ENCODE assay signal across 9 cellular contexts in the genomic region with DNA sequence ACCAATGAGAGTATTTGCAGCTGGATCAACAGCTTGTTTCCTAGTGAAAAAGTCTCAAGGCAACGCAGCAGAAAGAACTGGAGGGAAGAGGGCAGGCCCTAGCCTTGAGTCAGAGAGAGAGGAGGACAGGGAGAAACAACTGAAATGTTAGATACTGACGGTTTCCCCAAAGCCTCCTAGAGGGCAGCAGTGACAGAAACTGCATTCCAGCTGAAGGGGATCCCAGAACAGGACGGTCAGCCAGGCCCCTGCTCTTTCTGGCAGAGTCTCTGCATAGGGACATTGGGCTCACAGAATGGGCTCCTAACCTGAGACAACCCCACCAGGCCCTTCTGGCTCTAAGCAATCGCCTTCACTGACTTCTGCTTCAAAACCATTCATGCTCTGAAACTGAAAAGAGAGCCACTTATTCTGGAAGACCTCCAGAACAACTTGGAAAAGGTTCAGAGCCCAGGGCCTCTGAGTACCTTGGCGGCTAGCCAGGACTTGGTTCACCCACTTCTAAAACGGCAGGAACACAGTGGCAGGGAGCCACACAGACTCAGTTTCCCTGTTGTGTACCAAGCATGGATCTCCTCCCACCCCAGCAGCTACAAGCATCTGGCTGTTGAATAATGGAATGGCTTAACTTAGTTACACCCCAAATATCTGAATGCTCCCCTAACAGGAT.
DNase-seq lines count a peak whose midpoint lies in the region; ATAC-seq and TF ChIP-seq lines count a peak whose summit lies in the region.
"Had no signal": no experiment of that assay in that cellular context is flagged by ENCODE, and none has a peak within 500 bp of the region (broad histone marks: within the 10 kb centered on the region; RNA-seq: fewer than 3 reads in every experiment).

No MANE protein-coding gene starts in this region.

- H3K4me3 ChIP-seq in HEK293 (ENCODE audit: low read depth, low read length), result no peak overlapping the region
- no peak overlapping the region for H3K4me3 ChIP-seq in left ventricle myocardium inferior

- no peaks in the 10 kb centered on the region for H3K9me3 ChIP-seq in HEK293 (ENCODE audit: control insufficient read depth, insufficient read depth, low read depth, low read length)
- peaks cover 10% of the 10 kb centered on the region for H3K9me3 ChIP-seq in left ventricle myocardium inferior (replicated peaks)

- peaks cover 23 to 31% of the 10 kb centered on the region in 2 donors for H3K27me3 Mint-ChIP-seq in T-cell

- H3K4me1 Mint-ChIP-seq in T-cell, result no peaks in the 10 kb centered on the region
- H3K4me1 Mint-ChIP-seq: activated CD4-positive, alpha-beta T cell treated with anti-CD3 and anti-CD28 coated beads, Interleukin-2, amount 10 ng/mL, durations not matched to agents 7 days and 5 days had no signal

- no peaks in the 10 kb centered on the region for H3K4me1 ChIP-seq in HEK293 (ENCODE audit: control insufficient read depth, insufficient read depth, low read length)
- H3K4me1 ChIP-seq in left ventricle myocardium inferior, result peaks cover 15% of the 10 kb centered on the region

- POLR2A ChIA-PET in HEK293 (lab: Yijun Ruan, JAX), result no interaction called here
- POLR2A ChIA-PET in T-cell (lab: Charles Lee), result no interaction called here

- no peaks in the 10 kb centered on the region for H3K36me3 ChIP-seq in HEK293 (ENCODE audit: control insufficient read depth in 2 of 2, insufficient read depth in 1 of 2, low read length in 2 of 2)
- no peaks in the 10 kb centered on the region for H3K36me3 ChIP-seq in left ventricle myocardium inferior

- CTCF ChIA-PET in HEK293 (lab: Yijun Ruan, JAX), result no interaction called here
- CTCF ChIA-PET in T-cell (lab: Charles Lee), result no interaction called here

- intact Hi-C loops in left ventricle myocardium inferior (cut with micrococcal nuclease) (no loop called here), sciatic nerve (cut with DNase I) (no loop called here)

- peak; percentile 59 for ATAC-seq in sciatic nerve
- no peak for ATAC-seq in T-cell (replicated peaks in 1 of 4)

- TF ChIP-seq CTCF in HEK293 (tag by site-specific recombination; IDR thresholded peaks at IDR 0.05) (0 out of 2 replicates have a peak, but pooled peaks have one; percentile 24), VCaP (conservative IDR thresholded peaks at IDR 0.05) (peak; percentile 32; the same call in 1 of the 2 replicates), left ventricle myocardium inferior (IDR thresholded peaks at IDR 0.05; ENCODE audit: borderline replicate concordance) (peak; percentile 37)

- H3K27me3 ChIP-seq in left ventricle myocardium inferior (ENCODE audit: low read depth), result no peaks in the 10 kb centered on the region

- no peak overlapping the region for H3K4me3 Mint-ChIP-seq in T-cell
- H3K4me3 Mint-ChIP-seq: activated CD4-positive, alpha-beta T cell treated with anti-CD3 and anti-CD28 coated beads, Interleukin-2, amount 10 ng/mL, durations not matched to agents 7 days and 5 days had no signal

- H3K9me3 Mint-ChIP-seq in T-cell, result peaks cover 0 to 10% (median 5%) of the 10 kb centered on the region in 3 donors

- no peaks in the 10 kb centered on the region for H3K36me3 Mint-ChIP-seq in T-cell

- no peak overlapping the region for H3K27ac Mint-ChIP-seq in T-cell
- H3K27ac Mint-ChIP-seq: activated CD4-positive, alpha-beta T cell treated with anti-CD3 and anti-CD28 coated beads, Interleukin-2, amount 10 ng/mL, durations not matched to agents 7 days and 5 days had no signal

- peak; percentile 29 for DNase-seq in left ventricle myocardium inferior
- no peak for DNase-seq in sciatic nerve (ENCODE audit: low spot score)
- no peak for DNase-seq in NOMO-1 treated with dmso at 0.1 percent for 144 hours (lab: John Stamatoyannopoulos, UW; ENCODE audit: unreplicated experiment)
- DNase-seq in NCI-H2196 treated with DMSO at 0.1 percent for 48 hours (lab: John Stamatoyannopoulos, UW; ENCODE audit: unreplicated experiment), result no peak
- no peak for DNase-seq in T-cell
- DNase-seq: activated CD4-positive, alpha-beta T cell treated with anti-CD3 and anti-CD28 coated beads, Interleukin-2, amount 10 ng/mL, durations not matched to agents 7 days and 5 days; GDM1 had no signal

- H3K27ac ChIP-seq in HEK293 (ENCODE audit: extremely low read depth, low read depth, low read length) (no peak overlapping the region), VCaP (no peak overlapping the region), left ventricle myocardium inferior (replicated peaks) (peak overlapping the region; percentile 48)

TF ChIP-seq in HEK293, 187 proteins besides CTCF, POLR2A, EP300 and RAD21:
- TF ChIP-seq MZF1 (tag by site-specific recombination; IDR thresholded peaks at IDR 0.05; ENCODE audit: borderline replicate concordance) (peak; percentile 34; the same call in 1 of the 2 replicates), KLF9 (tag by site-specific recombination; IDR thresholded peaks at IDR 0.05; ENCODE audit: low read depth) (no peak)
